ENCODE assay signal across 28 cellular contexts in genomic region chr2:217783243-217783642, GRCh38.
"Had no signal": no experiment of that assay in that cellular context is flagged by ENCODE, and none has a peak within 500 bp of the region (broad histone marks: within the 10 kb centered on the region; RNA-seq: fewer than 3 reads in every experiment).

No MANE protein-coding gene starts in this region.

- H3K36me3 ChIP-seq: neural progenitor cell, ovary, suprapubic skin, transverse colon, uterus had no signal

- H3K27me3 ChIP-seq: ovary, spleen, stomach, suprapubic skin, testis, tibial artery, transverse colon, upper lobe of right lung, uterus had no signal

- H3K27ac ChIP-seq: neural progenitor cell, ovary, parathyroid adenoma, psoas muscle, skin epidermis, spleen, stomach, suprapubic skin, testis, tibial artery, transverse colon, upper lobe of right lung, uterus had no signal

- H3K4me2 ChIP-seq: neural progenitor cell, smooth muscle cell had no signal

- ATAC-seq: naive thymus-derived CD4-positive, alpha-beta T cell; natural killer cell; psoas muscle; right cardiac atrium; sciatic nerve; stimulated activated naive B cell treated with anti-CD40 and anti-IgM and Interleukin-4, amounts not matched to agents 10 μg/mL and 1 μg/mL and 100 μg/mL, for 72 hours; upper lobe of right lung had no signal

- H3K4me1 ChIP-seq: neural progenitor cell, parathyroid adenoma, psoas muscle, suprapubic skin, testis, transverse colon, upper lobe of right lung, uterus had no signal

- H3K79me2 ChIP-seq: parathyroid adenoma had no signal

- H2AFZ ChIP-seq: neural progenitor cell, parathyroid adenoma had no signal

- DNase-seq: naive thymus-derived CD4-positive, alpha-beta T cell; natural killer cell; occipital lobe; ovary; posterior cingulate gyrus; psoas muscle; right cardiac atrium; spleen; stimulated activated CD4-positive, alpha-beta T cell treated with anti-CD3 and anti-CD28 coated beads, Interleukin-12 subunit alpha, Interleukin-12 subunit beta, amount 100 ng/mL, for 4 hours; stimulated activated CD4-positive, alpha-beta T cell treated with anti-CD3 and anti-CD28 coated beads, Interleukin-1b, Interleukin-23, amount 100 ng/mL, for 48 hours; stimulated activated CD4-positive, alpha-beta T cell treated with anti-CD3 and anti-CD28 coated beads, Interleukin-4, amount 100 ng/mL, for 1 hour; stimulated activated CD4-positive, alpha-beta T cell treated with anti-CD3 and anti-CD28 coated beads, Interleukin-4, amount 100 ng/mL, for 4 hours; stimulated activated CD8-positive, alpha-beta memory T cell treated with anti-CD3 and anti-CD28 coated beads, Interleukin-4, amount 100 ng/mL, for 48 hours; stimulated activated naive B cell treated with anti-CD40 and anti-IgM and Interleukin-4, amounts not matched to agents 10 μg/mL and 1 μg/mL and 100 μg/mL, for 72 hours; stimulated activated naive CD4-positive, alpha-beta T cell treated with Interleukin-2 at 50 U/mL for 16 hours; stomach; substantia nigra; testis; tibial artery; transverse colon; upper lobe of right lung; uterus had no signal

- H3K9ac ChIP-seq: neural progenitor cell, parathyroid adenoma had no signal

- H3K4me3 ChIP-seq: neural progenitor cell, ovary, psoas muscle, skin epidermis, smooth muscle cell, spleen, stomach, suprapubic skin, testis, tibial artery, transverse colon, upper lobe of right lung, uterus had no signal

- H3K9me3 ChIP-seq: ovary, psoas muscle, stomach, suprapubic skin, testis, tibial artery, transverse colon, upper lobe of right lung had no signal
